ENCODE assay signal across 8 cellular contexts in genomic region chr17:81552244-81553017, GRCh38. TPM values are rescaled to one million over a fixed set of nuclear protein-coding genes. Genes with fewer than 3 reads are reported as not detected.
A peak's percentile ranks its signal among the peaks of the same experiment; 100 is the strongest.
DNase-seq lines count a peak whose midpoint lies in the region; ATAC-seq and TF ChIP-seq lines count a peak whose summit lies in the region.

Gene FAAP100 (minus strand): TSS chr17:81552353. CDS start chr17:81552330, 23 bp downstream.

- no peaks in the 10 kb centered on the region for H3K27me3 Mint-ChIP-seq in T-cell

- H3K4me1 ChIP-seq in DOHH2 (ENCODE audit: control insufficient read depth, low read length) (peaks cover 29% of the 10 kb centered on the region), adipocyte (ENCODE audit: control insufficient read depth, insufficient read depth, low read length) (peaks cover 34% of the 10 kb centered on the region), heart left ventricle (peaks cover 0 to 58% (median 35%) of the 10 kb centered on the region in 12 donors), transverse colon (peaks cover 14 to 31% (median 27%) of the 10 kb centered on the region in 4 donors)

- ATAC-seq in GM21576 (IDR thresholded peaks at IDR 0.05; ENCODE audit: unreplicated experiment) (peak; percentile 38), T-cell (replicated peaks in 1 of 4) (peak; percentile 64 to 77 (median 68)), heart left ventricle (peak; percentile 3 to 73 (median 71))

- TF ChIP-seq POLR2A in heart left ventricle (IDR thresholded peaks at IDR 0.05): peak in 1 of 2 donors; percentile 93
- TF ChIP-seq POLR2A in transverse colon (IDR thresholded peaks at IDR 0.05): peak; percentile 34

- no peaks in the 10 kb centered on the region for H3K9me3 ChIP-seq in DOHH2 (ENCODE audit: control insufficient read depth, insufficient read depth, low read length)
- no peaks in the 10 kb centered on the region for H3K9me3 ChIP-seq in adipocyte (ENCODE audit: control insufficient read depth, low read length)
- H3K9me3 ChIP-seq in heart left ventricle: no peaks in the 10 kb centered on the region
- H3K9me3 ChIP-seq in transverse colon: no peaks in the 10 kb centered on the region

- H3K4me3 Mint-ChIP-seq in T-cell: peak within 1 kb of the TSS; percentile 83 to 92 (median 87)

- in situ Hi-C loops in transverse colon (cut with MboI; ENCODE audit: low pct_ligation_motif_present in 1 of 4, low pct_unique_long_range_greater_than_20kb in 1 of 4, low sequenced_read_pairs in 3 of 4): no loop called here

- 0 out of 2 replicates have a peak, but pooled peaks cover 5% of the 10 kb centered on the region for H4K20me1 ChIP-seq in DOHH2 (ENCODE audit: control insufficient read depth, insufficient read depth, low read depth, low read length)

- H3K4me2 ChIP-seq in DOHH2 (ENCODE audit: low read length): peak within 1 kb of the TSS; percentile 99

- H3K4me3 ChIP-seq in DOHH2 (ENCODE audit: low read length) (peak within 1 kb of the TSS; percentile 93), adipocyte (ENCODE audit: low read length) (peak within 1 kb of the TSS; percentile 93), heart left ventricle (peak within 1 kb of the TSS; percentile 82 to 100 (median 92)), transverse colon (peak within 1 kb of the TSS; percentile 88 to 100 (median 92))

- peaks cover 25 to 36% (median 34%) of the 10 kb centered on the region in 3 donors for H3K4me1 Mint-ChIP-seq in T-cell

- no peak for TF ChIP-seq EP300 in transverse colon (IDR thresholded peaks at IDR 0.05; ENCODE audit: low read depth)

- H3F3A ChIP-seq in DOHH2 (ENCODE audit: control insufficient read depth, insufficient read depth): peaks cover 7% of the 10 kb centered on the region

- POLR2A ChIA-PET in T-cell (lab: Charles Lee): interaction anchor here in 1 of 2 donors (0.6 to 1.0 kb wide), 3 partner anchors 30 to 50 kb away, joined by 3 to 4 read pairs (median 4); no protein-coding TSS in a partner anchor

- H3K9me3 Mint-ChIP-seq in T-cell: no peaks in the 10 kb centered on the region

- peak within 1 kb of the TSS; percentile 73 for H3K27ac ChIP-seq in DOHH2 (ENCODE audit: low read depth, low read length)
- peak within 1 kb of the TSS; percentile 77 to 95 (median 90) for H3K27ac ChIP-seq in heart left ventricle
- H3K27ac ChIP-seq in transverse colon: peak within 1 kb of the TSS; percentile 87 to 97 (median 94)

- no peak for TF ChIP-seq CTCF in DOHH2 (IDR thresholded peaks at IDR 0.05; ENCODE audit: low read depth, low read length, poor library complexity, severe bottlenecking)
- TF ChIP-seq CTCF in heart left ventricle (IDR thresholded peaks at IDR 0.05): no peak
- TF ChIP-seq CTCF in transverse colon (IDR thresholded peaks at IDR 0.05): no peak

- H3K79me2 ChIP-seq in DOHH2 (ENCODE audit: control insufficient read depth, low read length): peaks cover 32% of the 10 kb centered on the region

- DNase-seq in LoVo (ENCODE audit: low spot score): peak; percentile 88
- peak; percentile 60 to 86 (median 74) for DNase-seq in T-cell
- peak; percentile 93 for DNase-seq in adipocyte (ENCODE audit: low read depth)
- peak; percentile 79 to 90 (median 83) for DNase-seq in heart left ventricle
- peak; percentile 59 to 97 (median 72) for DNase-seq in posterior cingulate gyrus
- peak; percentile 85 for DNase-seq in transverse colon

- WGBS in heart left ventricle, 4 donors: 0 to 1% (median 1%) methylated on average over 36 to 85 of the region's 85 CpGs
- WGBS in transverse colon (ENCODE audit: low coverage in 1 of 2), 2 donors: 0% methylated on average over 65 of the region's 85 CpGs; no CpG with 5 or more reads in 1 of the 2 donors

- H3K36me3 ChIP-seq in DOHH2 (ENCODE audit: control insufficient read depth, low read length) (peaks cover 43% of the 10 kb centered on the region), adipocyte (ENCODE audit: control insufficient read depth, insufficient read depth, low read length, severe bottlenecking) (peaks cover 39% of the 10 kb centered on the region), heart left ventricle (peaks cover 0 to 44% (median 31%) of the 10 kb centered on the region in 9 donors), transverse colon (no peaks in the 10 kb centered on the region)

- H3K27me3 ChIP-seq in DOHH2 (ENCODE audit: control insufficient read depth, low read length) (no peaks in the 10 kb centered on the region), adipocyte (replicated peaks; ENCODE audit: control insufficient read depth, insufficient read depth, low read length) (no peaks in the 10 kb centered on the region), heart left ventricle (no peaks in the 10 kb centered on the region), transverse colon (no peaks in the 10 kb centered on the region)

- H3K9me2 ChIP-seq in DOHH2 (replicated peaks; ENCODE audit: control insufficient read depth, low read length): no peaks in the 10 kb centered on the region

- CTCF ChIA-PET in T-cell (lab: Charles Lee): interaction anchor here (0.6 to 0.9 kb wide), 2 partner anchors 68 to 566 kb away, joined by 5 to 7 read pairs; no protein-coding TSS in a partner anchor

- H3K9ac ChIP-seq in adipocyte (ENCODE audit: low read length): peak within 1 kb of the TSS; percentile 92

- H3K36me3 Mint-ChIP-seq in T-cell: peaks cover 8% of the 10 kb centered on the region

- intact Hi-C loops in heart left ventricle (cut with DNase I): loop anchor here in 5 of 10 donors (5.0 kb wide), 4 partner anchors 35 to 65 kb away; partner anchors contain the start of gene ACTG1 (in 1 of the 5)
- intact Hi-C loops in posterior cingulate gyrus (cut with DNase I): loop anchor here (5.0 kb wide), 1 partner anchor 40 kb away; the partner anchor contains the start of gene ACTG1
- intact Hi-C loops in transverse colon (cut with DNase I; ENCODE audit: low total_unique reads): no loop called here

- H3K27ac Mint-ChIP-seq in T-cell: peak within 1 kb of the TSS; percentile 86 to 89

RNA-seq across cellular contexts. Expression of gene FAAP100, which starts in this region (rescaled TPM):
- 10 to 100 TPM; 31.7 to 62.1 (median 59.0) TPM for total RNA-seq in T-cell
- total RNA-seq in heart left ventricle: 10 to 100 TPM; 10.1 to 21.6 (median 13.5) TPM
- polyA plus RNA-seq in heart left ventricle: 10 to 100 TPM; 17.0 to 18.7 TPM
- 10 to 100 TPM; 26.2 to 90.5 (median 37.4) TPM for total RNA-seq in transverse colon

Comparison
In these comparisons a context has a peak if more than half of its experiments do, and no peak if none do; other contexts are left out.
1. Peak in every context shown above with its lines: DNase-seq, ATAC-seq, H3K4me3 ChIP-seq and H3K27ac ChIP-seq.